1 cellular context compared by ENCODE assay signal in genomic region chr6:16320533-16321340, GRCh38.
TF ChIP-seq lines count a peak whose summit lies in the region.

No MANE protein-coding gene starts in this region.

TF ChIP-seq in H1, 55 proteins besides CTCF, POLR2A, EP300 and RAD21 (continued from another document):
- TF ChIP-seq TCF12 (IDR thresholded peaks at IDR 0.05; ENCODE audit: low read depth, low read length) (no peak), SAP30 (IDR thresholded peaks at IDR 0.05; ENCODE audit: insufficient read depth, insufficient replicate concordance, low read length) (no peak), EZH2 (IDR thresholded peaks at IDR 0.05; ENCODE audit: low read depth, low read length, severe bottlenecking) (no peak), EGR1 (IDR thresholded peaks at IDR 0.05; ENCODE audit: borderline replicate concordance, low read depth, low read length) (no peak), ZNF274 (IDR thresholded peaks at IDR 0.05; ENCODE audit: borderline replicate concordance, extremely low read depth, low read length) (no peak), KDM1A (IDR thresholded peaks at IDR 0.05; ENCODE audit: borderline replicate concordance, low read length) (no peak), SP2 (IDR thresholded peaks at IDR 0.05; ENCODE audit: low read length) (no peak), CTBP2 (IDR thresholded peaks at IDR 0.05; ENCODE audit: borderline replicate concordance, insufficient read depth, insufficient read length, low read length) (no peak), TEAD4 (IDR thresholded peaks at IDR 0.05; ENCODE audit: low read depth, low read length) (no peak), SIN3A (conservative IDR thresholded peaks at IDR 0.05 in 1 of 2, IDR thresholded peaks at IDR 0.05 in 1 of 2; ENCODE audit: low read depth in 1 of 2, low read length in 2 of 2) (no peak), JUND (IDR thresholded peaks at IDR 0.05; ENCODE audit: low read length) (no peak), RFX5 (IDR thresholded peaks at IDR 0.05; ENCODE audit: borderline replicate concordance, low read depth, low read length) (no peak), RNF2 (IDR thresholded peaks at IDR 0.05; ENCODE audit: borderline replicate concordance, low read depth, low read length, missing control alignments, poor library complexity, severe bottlenecking) (no peak)
